In the genomic region with DNA sequence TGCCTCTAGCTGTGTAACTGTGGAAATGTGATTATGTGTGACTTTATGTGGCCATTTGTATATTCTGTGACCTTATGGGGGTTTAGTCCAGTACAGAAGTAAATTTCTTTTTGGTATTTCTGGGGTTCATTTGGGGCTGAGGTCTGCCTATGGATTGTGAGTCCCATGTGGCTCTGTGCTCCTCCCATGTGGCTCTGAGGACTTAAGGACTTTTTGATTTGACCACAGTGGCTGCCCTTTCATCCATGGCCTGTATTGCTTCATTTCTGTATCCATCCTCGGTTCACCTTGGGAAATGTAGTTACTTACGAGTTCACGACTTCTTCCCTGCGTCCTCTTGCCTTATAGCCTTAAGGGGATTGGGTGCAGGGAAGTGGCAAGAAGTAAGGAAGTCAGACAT, we compare ENCODE assay signal across 8 cellular contexts. TPM values are rescaled to one million over a fixed set of nuclear protein-coding genes. Genes with fewer than 3 reads are reported as not detected.
DNase-seq lines count a peak whose midpoint lies in the region; ATAC-seq and TF ChIP-seq lines count a peak whose summit lies in the region.

No MANE protein-coding gene starts in this region.

- no peaks in the 10 kb centered on the region for H3K27me3 ChIP-seq in spleen (replicated peaks in 1 of 7)

- TF ChIP-seq CTCF in spleen (IDR thresholded peaks at IDR 0.05 in 8 of 11, conservative IDR thresholded peaks at IDR 0.05 in 3 of 11): no peak
- TF ChIP-seq CTCF in RWPE1 (conservative IDR thresholded peaks at IDR 0.05; ENCODE audit: low read depth): no peak

- peak overlapping the region; percentile 97 for H3K27ac Mint-ChIP-seq in T-helper 17 cell

- TF ChIP-seq POLR2A in spleen (IDR thresholded peaks at IDR 0.05): no peak

- peak overlapping the region; percentile 98 for H3K4me3 Mint-ChIP-seq in T-helper 17 cell

- H3K27me3 Mint-ChIP-seq in T-helper 17 cell: no peaks in the 10 kb centered on the region

- H3K4me1 ChIP-seq in spleen: peaks cover 6 to 29% (median 17%) of the 10 kb centered on the region in 6 donors

- H3K4me1 Mint-ChIP-seq in T-helper 17 cell: peaks cover 23% of the 10 kb centered on the region

- CTCF ChIA-PET in RWPE1 (lab: Yijun Ruan, JAX): no interaction called here

- peak overlapping the region; percentile 74 to 97 (median 84) for H3K4me3 ChIP-seq in spleen

- no peak for ATAC-seq in T-helper 17 cell
- ATAC-seq in HG03354 (IDR thresholded peaks at IDR 0.05; ENCODE audit: poor library complexity, severe bottlenecking, unreplicated experiment): no peak

- H3K36me3 ChIP-seq in spleen: peaks cover 0 to 33% (median 18%) of the 10 kb centered on the region in 6 donors

- WGBS in spleen, 5 donors: 73 to 90% (median 85%) methylated on average over 4 of the region's 4 CpGs

- DNase-seq in NCI-H82 (lab: John Stamatoyannopoulos, UW) (peak; percentile 50), NCI-H82 treated with DMSO at 0.1 percent for 48 hours (lab: John Stamatoyannopoulos, UW; ENCODE audit: unreplicated experiment) (no peak), T-helper 17 cell (no peak), glomerular visceral epithelial cell (ENCODE audit: extremely low spot score) (peak; percentile 2), spleen (no peak), NCI-H226 (no peak), RWPE1 (ENCODE audit: low spot score) (no peak)

- POLR2A ChIA-PET in RWPE1 (lab: Yijun Ruan, JAX; ENCODE audit: low non-redundant PET): no interaction called here

- H3K36me3 Mint-ChIP-seq in T-helper 17 cell (ENCODE audit: low read depth): peaks cover 13% of the 10 kb centered on the region

- H3K27ac ChIP-seq in spleen (no peak overlapping the region), RWPE1 (no peak overlapping the region)

- H3K9me3 ChIP-seq in T-helper 17 cell (ENCODE audit: control insufficient read depth, low read length, poor library complexity, severe bottlenecking): no peaks in the 10 kb centered on the region
- H3K9me3 ChIP-seq in spleen: peaks cover 8 to 51% (median 42%) of the 10 kb centered on the region in 8 donors

- intact Hi-C loops in spleen (cut with DNase I; ENCODE audit: low total_unique reads): no loop called here

RNA-seq across cellular contexts. Expression of a gene that starts 1.0 kb away (rescaled TPM):
- total RNA-seq in T-helper 17 cell (1 to 10 TPM; 6.4 to 8.3 TPM), spleen (10 to 100 TPM in 6 of 7 donors, 1 to 10 TPM in 1; 8.8 to 24.3 (median 17.3) TPM)
- polyA plus RNA-seq in spleen: 1 to 10 TPM; 5.3 to 7.1 (median 5.5) TPM

Comparison
In these comparisons a context has a peak if more than half of its experiments do, and no peak if none do; other contexts are left out.
1. DNase-seq: peak in NCI-H82 (single experiment) and glomerular visceral epithelial cell (single experiment); none in NCI-H82 treated with DMSO at 0.1 percent for 48 hours (single experiment), T-helper 17 cell (0 of 3), spleen (single experiment), NCI-H226 (single experiment) and RWPE1 (single experiment).